Comparison of ENCODE assay signal across 11 cellular contexts in genomic region chr4:134753390-134753789, GRCh38.
"Had no signal": no experiment of that assay in that cellular context is flagged by ENCODE, and none has a peak within 500 bp of the region (broad histone marks: within the 10 kb centered on the region; RNA-seq: fewer than 3 reads in every experiment).

No MANE protein-coding gene starts in this region.

- H3K4me1 ChIP-seq: HAP-1 had no signal

- H3K36me3 ChIP-seq: HAP-1 had no signal

- H3K9ac ChIP-seq: GM23248 had no signal

- H3K4me2 ChIP-seq: GM23338 had no signal

- H2AFZ ChIP-seq: GM23248, GM23338 had no signal

- DNase-seq: GM23248, GOT3, H7, H9, HCEC 1CT, HFFc6 had no signal

- FAIRE-seq: H1, H54 had no signal

- H3K9me3 ChIP-seq: HAP-1 had no signal

- H3K4me3 ChIP-seq: GM23248, GM23338, HAP-1 had no signal

- H3K27ac ChIP-seq: GM23248 had no signal

- ATAC-seq: GM23338, HCT116 had no signal
